ENCODE assay signal across 8 cellular contexts in genomic region chr12:12606793-12607589, GRCh38. TPM values are rescaled to one million over a fixed set of nuclear protein-coding genes. Genes with fewer than 3 reads are reported as not detected.
DNase-seq lines count a peak whose midpoint lies in the region; ATAC-seq and TF ChIP-seq lines count a peak whose summit lies in the region.

No MANE protein-coding gene starts in this region.

- ATAC-seq in GM19463 (IDR thresholded peaks at IDR 0.05; ENCODE audit: unreplicated experiment), result no peak

- H3K27me3 Mint-ChIP-seq in activated T-cell treated with anti-CD3 and anti-CD28 coated beads, Interleukin-2, amount 50 U/mL, for 24 hours, result no peaks in the 10 kb centered on the region
- H3K27me3 Mint-ChIP-seq in chondrocyte (ENCODE audit: low read depth) (no peaks in the 10 kb centered on the region), type B pancreatic cell (no peaks in the 10 kb centered on the region)

- peak overlapping the region; percentile 94 for H3K27ac Mint-ChIP-seq in activated T-cell treated with anti-CD3 and anti-CD28 coated beads, Interleukin-2, amount 50 U/mL, for 24 hours
- H3K27ac Mint-ChIP-seq in chondrocyte (ENCODE audit: unreplicated experiment) (peak overlapping the region; percentile 29), type B pancreatic cell (peak overlapping the region; percentile 94)

- peak overlapping the region; percentile 41 for H3K4me3 Mint-ChIP-seq in activated T-cell treated with anti-CD3 and anti-CD28 coated beads, Interleukin-2, amount 50 U/mL, for 24 hours
- H3K4me3 Mint-ChIP-seq in chondrocyte (ENCODE audit: unreplicated experiment) (no peak overlapping the region), type B pancreatic cell (peak overlapping the region; percentile 22)

- TF ChIP-seq CTCF in chondrocyte (IDR thresholded peaks at IDR 0.05), result no peak
- TF ChIP-seq CTCF in type B pancreatic cell (conservative IDR thresholded peaks at IDR 0.05), result no peak

- DNase-seq in activated T-cell treated with anti-CD3 and anti-CD28 coated beads, Interleukin-2, amount 50 U/mL, for 24 hours, result no peak
- DNase-seq in activated T-cell treated with anti-CD3 and anti-CD28 coated beads for 4 hours (no peak), HT-29 (ENCODE audit: low spot score) (peak; percentile 72), chondrocyte (ENCODE audit: low spot score) (no peak), type B pancreatic cell (ENCODE audit: extremely low spot score, unreplicated experiment) (no peak), NCI-H345 treated with DMSO at 0.1 percent for 48 hours (lab: John Stamatoyannopoulos, UW; ENCODE audit: unreplicated experiment) (no peak), middle frontal gyrus (ENCODE audit: extremely low spot score, low spot score) (no peak)

- H3K36me3 Mint-ChIP-seq in activated T-cell treated with anti-CD3 and anti-CD28 coated beads, Interleukin-2, amount 50 U/mL, for 24 hours (ENCODE audit: low read depth), result peaks cover 8% of the 10 kb centered on the region
- H3K36me3 Mint-ChIP-seq in chondrocyte (ENCODE audit: low read depth) (no peaks in the 10 kb centered on the region), type B pancreatic cell (no peaks in the 10 kb centered on the region)

- peaks cover 46% of the 10 kb centered on the region for H3K4me1 Mint-ChIP-seq in activated T-cell treated with anti-CD3 and anti-CD28 coated beads, Interleukin-2, amount 50 U/mL, for 24 hours (ENCODE audit: low read depth)
- H3K4me1 Mint-ChIP-seq in chondrocyte (ENCODE audit: low read depth) (peaks cover 17% of the 10 kb centered on the region), type B pancreatic cell (ENCODE audit: unreplicated experiment) (peaks cover 3% of the 10 kb centered on the region)

- no peaks in the 10 kb centered on the region for H3K9me3 Mint-ChIP-seq in activated T-cell treated with anti-CD3 and anti-CD28 coated beads, Interleukin-2, amount 50 U/mL, for 24 hours
- no peaks in the 10 kb centered on the region for H3K9me3 Mint-ChIP-seq in chondrocyte (ENCODE audit: low read depth)
- no peaks in the 10 kb centered on the region for H3K9me3 Mint-ChIP-seq in type B pancreatic cell

RNA-seq across cellular contexts. Expression of gene CREBL2, which starts 4.7 kb away (rescaled TPM):
- 12.2 and 15.7 TPM in 2 replicates for total RNA-seq in HT-29 (2014; rRNA removed; shearing (Covaris generic))
- total RNA-seq in chondrocyte, result 11.3 to 14.4 TPM (median 11.4 TPM) in 3 replicates
- 11.9 and 21.4 TPM in 2 replicates for total RNA-seq in type B pancreatic cell (ENCODE audit: low replicate concordance)

RNA-seq across cellular contexts. Expression of gene DUSP16, which starts 44.3 kb away (rescaled TPM):
- total RNA-seq in HT-29 (2014; rRNA removed; shearing (Covaris generic)), result 9.2 and 11.3 TPM in 2 replicates
- 9.7 to 13.7 TPM (median 11.4 TPM) in 3 replicates for total RNA-seq in chondrocyte
- total RNA-seq in type B pancreatic cell (ENCODE audit: low replicate concordance), result 52.1 and 240 TPM in 2 replicates

Comparison
In these comparisons a context has a peak if more than half of its experiments do, and no peak if none do; other contexts are left out.
1. H3K27ac Mint-ChIP-seq: peak in every context shown above with its lines; median percentile 94 in activated T-cell treated with anti-CD3 and anti-CD28 coated beads, Interleukin-2, amount 50 U/mL, for 24 hours; 94 in type B pancreatic cell; 29 in chondrocyte.